Comparison of ENCODE assay signal across 31 cellular contexts in the genomic region with DNA sequence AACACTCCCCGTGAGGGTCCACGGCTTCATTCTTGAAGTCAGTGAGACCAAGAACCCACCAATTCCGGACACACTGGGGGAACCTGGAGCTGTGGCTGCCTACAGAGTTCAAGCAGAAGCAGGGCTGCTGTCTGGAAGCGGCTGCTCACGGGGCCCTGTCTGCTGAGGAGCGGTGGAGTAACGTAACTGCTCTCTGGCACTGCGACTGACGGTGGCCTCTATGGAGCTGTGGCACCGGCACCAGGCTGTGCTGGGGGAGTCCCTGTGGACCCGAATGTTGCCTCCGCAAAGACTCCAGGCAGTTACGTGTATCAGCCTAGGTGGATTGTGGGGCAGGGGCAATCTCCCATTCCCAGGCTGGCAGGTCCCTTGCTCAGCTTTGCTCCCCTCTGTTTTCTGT.
"Had no signal": no experiment of that assay in that cellular context is flagged by ENCODE, and none has a peak within 500 bp of the region (broad histone marks: within the 10 kb centered on the region; RNA-seq: fewer than 3 reads in every experiment).

No MANE protein-coding gene starts in this region.

- H3K27ac ChIP-seq: ascending aorta, breast epithelium, cardiac muscle cell, coronary artery, dorsolateral prefrontal cortex, esophagus muscularis mucosa, foreskin keratinocyte, gastrocnemius medialis, heart right ventricle, VCaP had no signal

- DNase-seq: activated CD4-positive, alpha-beta memory T cell treated with anti-CD3 and anti-CD28 coated beads, Interleukin-2, amount 10 ng/mL, durations not matched to agents 7 days and 5 days; activated CD4-positive, alpha-beta T cell treated with anti-CD3 and anti-CD28 coated beads for 1 hour; activated CD4-positive, alpha-beta T cell treated with anti-CD3 and anti-CD28 coated beads for 4 hours; activated CD4-positive, alpha-beta T cell treated with anti-CD3 and anti-CD28 coated beads, Interleukin-2, amount 10 ng/mL, durations not matched to agents 7 days and 5 days; activated CD4-positive, alpha-beta T cell treated with anti-CD3 and anti-CD28 coated beads, Interleukin-2, amount 50 U/mL, for 4 hours; activated CD8-positive, alpha-beta memory T cell treated with anti-CD3 and anti-CD28 coated beads, Interleukin-2, amount 50 U/mL, for 48 hours; activated gamma-delta T cell; activated naive CD4-positive, alpha-beta T cell; activated naive CD4-positive, alpha-beta T cell treated with anti-CD3 and anti-CD28 coated beads, Interleukin-2, amount 10 ng/mL, durations not matched to agents 7 days and 5 days; activated naive CD8-positive, alpha-beta T cell treated with anti-CD3 and anti-CD28 coated beads, Interleukin-2, amount 10 ng/mL, durations not matched to agents 7 days and 5 days; activated T-cell treated with anti-CD3 and anti-CD28 coated beads for 4 hours; activated T-cell treated with anti-CD3 and anti-CD28 coated beads, Interleukin-2, amount 50 U/mL, for 24 hours; activated T-cell treated with anti-CD3 and anti-CD28 coated beads, Interleukin-2, amount 50 U/mL, for 72 hours; central memory CD4-positive, alpha-beta T cell; cerebellar nuclear complex; dorsolateral prefrontal cortex; effector memory CD4-positive, alpha-beta T cell; endodermal cell; erythroblast; foreskin keratinocyte; gastrocnemius medialis; glutamatergic neuron; heart right ventricle; T-helper 2 cell had no signal

- H3K9me3 ChIP-seq: breast epithelium, esophagus muscularis mucosa, gastrocnemius medialis had no signal

- H3K4me3 ChIP-seq: ascending aorta, breast epithelium, cardiac muscle cell, coronary artery, dorsolateral prefrontal cortex, esophagus muscularis mucosa, gastrocnemius medialis, heart right ventricle had no signal

- FAIRE-seq: TTC549 had no signal

- H3K36me3 ChIP-seq: ascending aorta, breast epithelium, cardiac muscle cell, esophagus muscularis mucosa, gastrocnemius medialis, heart right ventricle had no signal

- H3K4me1 ChIP-seq: ascending aorta, breast epithelium, foreskin keratinocyte, gastrocnemius medialis, heart right ventricle had no signal

- H3K27me3 ChIP-seq: ascending aorta, breast epithelium, cardiac muscle cell, esophagus muscularis mucosa, foreskin keratinocyte, gastrocnemius medialis, heart right ventricle had no signal
